Comparison of ENCODE assay signal across 9 cellular contexts in genomic region chr16:89443727-89444084, GRCh38. TPM values are rescaled to one million over a fixed set of nuclear protein-coding genes. Genes with fewer than 3 reads are reported as not detected.
DNase-seq lines count a peak whose midpoint lies in the region; ATAC-seq and TF ChIP-seq lines count a peak whose summit lies in the region.
"Had no signal": no experiment of that assay in that cellular context is flagged by ENCODE, and none has a peak within 500 bp of the region (broad histone marks: within the 10 kb centered on the region; RNA-seq: fewer than 3 reads in every experiment).

No MANE protein-coding gene starts in this region.

- no peak for TF ChIP-seq EP300 in gastroesophageal sphincter (IDR thresholded peaks at IDR 0.05)

- POLR2A ChIA-PET in Panc1 (lab: Charles Lee), result interaction anchor here (0.9 kb wide), 1 partner anchor 243 kb away, joined by 5 read pairs; no protein-coding TSS in a partner anchor

- TF ChIP-seq CTCF in Panc1 (IDR thresholded peaks at IDR 0.05), result no peak
- TF ChIP-seq CTCF in gastroesophageal sphincter (IDR thresholded peaks at IDR 0.05), result peak in 1 of 4 experiments; percentile 1
- no peak for TF ChIP-seq CTCF in psoas muscle (IDR thresholded peaks at IDR 0.05)

- CTCF ChIA-PET in Panc1 (lab: Charles Lee), result no interaction called here

- intact Hi-C loops in Panc1 (cut with micrococcal nuclease; ENCODE audit: unreplicated experiment) (no loop called here), psoas muscle (cut with DNase I) (loop anchor here in 1 of 2 donors (5.0 kb wide), 1 partner anchor 34 kb away; no protein-coding TSS in a partner anchor)

- no TSS peak for BruUV-seq in Panc1 (replicated peaks; lab: Mats Ljungman, UMichigan)

- no peak overlapping the region for H3K27ac ChIP-seq in Panc1 (ENCODE audit: low read length)
- peak overlapping the region in 3 of 4 donors; percentile 74 to 78 (median 75) for H3K27ac ChIP-seq in gastroesophageal sphincter
- peak overlapping the region; percentile 83 for H3K27ac ChIP-seq in psoas muscle

- H3K4me3 ChIP-seq in Panc1 (ENCODE audit: low read depth in 2 of 2, low read length in 2 of 2) (no peak overlapping the region), gastroesophageal sphincter (no peak overlapping the region), psoas muscle (no peak overlapping the region)

- no peak for DNase-seq in Panc1 (ENCODE audit: low read depth, low spot score)
- no peak for DNase-seq in psoas muscle
- DNase-seq in NCI-H2196 treated with DMSO at 0.1 percent for 48 hours (lab: John Stamatoyannopoulos, UW; ENCODE audit: unreplicated experiment), result no peak
- no peak for DNase-seq in DMS114 treated with DMSO at 0.1 percent for 48 hours (lab: John Stamatoyannopoulos, UW; ENCODE audit: unreplicated experiment)
- DNase-seq in LoVo (ENCODE audit: low spot score), result no peak
- no peak for DNase-seq in NCI-H1930 (lab: John Stamatoyannopoulos, UW)
- DNase-seq: activated CD4-positive, alpha-beta T cell treated with anti-CD3 and anti-CD28 coated beads, Interleukin-2, amount 50 U/mL, for 4 hours had no signal

- TF ChIP-seq POLR2A in gastroesophageal sphincter (IDR thresholded peaks at IDR 0.05), result no peak

- ATAC-seq in Panc1 (peak; percentile 37; the same call in 1 of the 2 replicates), gastroesophageal sphincter (no peak), psoas muscle (peak in 1 of 4 donors; percentile 16)

- H3K27me3 ChIP-seq in Panc1 (ENCODE audit: control insufficient read depth, insufficient read depth, low read length) (no peaks in the 10 kb centered on the region), gastroesophageal sphincter (no peaks in the 10 kb centered on the region), psoas muscle (ENCODE audit: insufficient read depth in 3 of 3, low read length in 2 of 3) (no peaks in the 10 kb centered on the region)

- H3K9me3 ChIP-seq in ES-I3 (ENCODE audit: control insufficient read depth, insufficient read depth, low read length) (no peaks in the 10 kb centered on the region), Panc1 (ENCODE audit: control insufficient read depth, insufficient read depth, low read depth, low read length) (no peaks in the 10 kb centered on the region), gastroesophageal sphincter (no peaks in the 10 kb centered on the region), psoas muscle (no peaks in the 10 kb centered on the region)

- H3K4me1 ChIP-seq in ES-I3 (ENCODE audit: insufficient read depth, low read length) (peaks cover 56% of the 10 kb centered on the region), Panc1 (ENCODE audit: control insufficient read depth, insufficient read depth, low read length) (peaks cover 65% of the 10 kb centered on the region), gastroesophageal sphincter (peaks cover 17 to 100% (median 62%) of the 10 kb centered on the region in 3 donors), psoas muscle (peaks cover 93% of the 10 kb centered on the region)

- H3K36me3 ChIP-seq in ES-I3 (ENCODE audit: insufficient read depth, low read length), result no peaks in the 10 kb centered on the region
- H3K36me3 ChIP-seq in Panc1 (ENCODE audit: control insufficient read depth, insufficient read depth, low read length), result no peaks in the 10 kb centered on the region
- no peaks in the 10 kb centered on the region for H3K36me3 ChIP-seq in gastroesophageal sphincter
- no peaks in the 10 kb centered on the region for H3K36me3 ChIP-seq in psoas muscle (ENCODE audit: insufficient read depth in 1 of 2, low read depth in 1 of 2)

- in situ Hi-C loops in Panc1 (cut with HindIII; ENCODE audit: low pct_unique_long_range_greater_than_20kb, low sequenced_read_pairs), result no loop called here

- 0 out of 2 replicates have a peak overlapping the region, but pooled peaks have one; percentile 3 for H3K9ac ChIP-seq in ES-I3 (ENCODE audit: low read depth, low read length)

- 20 to 39% methylated on average over 1 to 8 of the region's 8 CpGs for WGBS in gastroesophageal sphincter (ENCODE audit: low coverage in 1 of 2), 2 donors
- 24 to 42% (median 32%) methylated on average over 8 of the region's 8 CpGs for WGBS in psoas muscle, 3 donors

RNA-seq across cellular contexts. Expression of gene ANKRD11, which starts 46.7 kb away (rescaled TPM):
- 99.4 TPM for total RNA-seq in Panc1 (2021; ENCODE audit: unreplicated experiment)
- polyA plus RNA-seq in Panc1 (2012; ENCODE audit: insufficient read length), result 119 TPM
- 100 to 1,000 TPM in 2 of 4 donors, 10 to 100 TPM in 2; 67.0 to 107 (median 88.9) TPM for total RNA-seq in gastroesophageal sphincter
- 10 to 100 TPM; 52.3 to 72.8 (median 63.8) TPM for total RNA-seq in psoas muscle
- polyA plus RNA-seq in psoas muscle, result 10 to 100 TPM; 22.3 to 57.9 (median 43.3) TPM
